In genomic region chr3:160179403-160179802, GRCh38 we compare ENCODE assay signal across 3 cellular contexts. TPM values are rescaled to one million over a fixed set of nuclear protein-coding genes. Genes with fewer than 3 reads are reported as not detected.
"Had no signal": no experiment of that assay in that cellular context is flagged by ENCODE, and none has a peak within 500 bp of the region (broad histone marks: within the 10 kb centered on the region; RNA-seq: fewer than 3 reads in every experiment).

No MANE protein-coding gene starts in this region.

RNA-seq across cellular contexts. Expression of gene C3orf80, which starts 45.8 kb away (rescaled TPM):
- total RNA-seq: Right ventricle myocardium superior, SJSA1 had no signal
- polyA plus RNA-seq: SK-N-SH had no signal
